15 cellular contexts compared by ENCODE assay signal in the genomic region with DNA sequence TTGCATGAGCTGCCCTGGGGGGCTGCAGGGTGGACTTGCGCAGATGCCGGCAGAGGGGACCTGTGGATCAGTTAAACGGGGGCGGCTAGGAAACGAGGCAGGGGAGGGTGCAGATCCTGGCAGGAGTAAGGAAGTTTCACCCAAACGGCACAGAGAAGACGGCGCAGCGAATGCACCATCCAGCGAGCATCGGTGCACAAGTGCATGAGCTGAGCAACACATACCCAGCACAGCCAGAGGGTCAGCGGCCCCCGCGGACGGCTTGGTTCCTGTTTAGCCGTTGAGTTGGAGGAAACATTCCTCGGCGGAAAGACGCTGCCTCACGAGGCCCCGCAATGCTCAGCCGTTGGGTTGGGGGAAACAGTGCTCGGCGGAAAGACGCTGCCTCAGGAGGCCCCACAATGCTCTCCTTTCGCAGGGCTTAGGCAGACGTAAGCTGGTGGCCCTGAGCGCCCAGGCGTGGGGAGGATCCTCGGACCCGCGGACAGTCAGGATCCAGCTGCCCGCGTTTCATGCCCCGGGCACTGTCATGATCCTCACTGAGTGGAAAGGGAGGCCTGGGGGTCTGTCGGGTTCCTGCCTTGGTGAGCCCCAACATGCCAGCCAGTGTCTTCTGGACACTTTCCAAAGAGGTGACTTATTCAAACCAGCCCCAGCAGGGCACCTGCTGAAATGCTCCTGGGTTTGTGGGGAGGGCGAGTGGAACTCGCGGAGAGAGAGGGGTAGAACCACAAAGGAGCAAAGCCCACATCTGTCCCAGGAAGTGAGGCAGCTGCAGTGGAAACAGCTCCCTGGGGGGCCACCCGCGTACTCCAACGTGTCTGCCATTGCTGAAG.
A peak's percentile ranks its signal among the peaks of the same experiment; 100 is the strongest.
DNase-seq lines count a peak whose midpoint lies in the region; ATAC-seq, FAIRE-seq and TF ChIP-seq lines count a peak whose summit lies in the region.
"Had no signal": no experiment of that assay in that cellular context is flagged by ENCODE, and none has a peak within 500 bp of the region (broad histone marks: within the 10 kb centered on the region; RNA-seq: fewer than 3 reads in every experiment).

No MANE protein-coding gene starts in this region.

- H3K27ac ChIP-seq in BLaER1 (peak overlapping the region; percentile 86), HL-60 (replicated peaks) (peak overlapping the region; percentile 48), H1 (ENCODE audit: low read depth, low read length) (no peak overlapping the region; the same call in 1 of the 2 replicates), neuronal stem cell (replicated peaks; ENCODE audit: low read length) (no peak overlapping the region)
- H3K27ac ChIP-seq: hepatocyte had no signal

- TF ChIP-seq CTCF in HL-60 (IDR thresholded peaks at IDR 0.05; ENCODE audit: insufficient read depth, low read length): no peak
- no peak for TF ChIP-seq CTCF in H1 (IDR thresholded peaks at IDR 0.05; ENCODE audit: control extremely low read depth in 1 of 3, insufficient read depth in 1 of 3, low read depth in 1 of 3, low read length in 3 of 3)

- no peaks in the 10 kb centered on the region for H3K23me2 ChIP-seq in H1 (ENCODE audit: low read depth, low read length)

- H2BK120ac ChIP-seq in H1 (replicated peaks; ENCODE audit: low read depth, low read length) (no peak overlapping the region), neuronal stem cell (ENCODE audit: low read depth, low read length) (no peak overlapping the region)

- H3K4me3 ChIP-seq in BLaER1: peak overlapping the region; percentile 58
- no peak overlapping the region for H3K4me3 ChIP-seq in HL-60 (replicated peaks; ENCODE audit: insufficient read depth, low read length)
- H3K4me3 ChIP-seq in H1 (ENCODE audit: extremely low read depth in 1 of 4, insufficient read depth in 2 of 4, low read depth in 3 of 4, low read length in 4 of 4): no peak overlapping the region
- H3K4me3 ChIP-seq in neuronal stem cell (ENCODE audit: low read length in 2 of 2): no peak overlapping the region
- H3K4me3 ChIP-seq: hepatocyte had no signal

- no peak for TF ChIP-seq RAD21 in H1 (IDR thresholded peaks at IDR 0.05 in 1 of 2, conservative IDR thresholded peaks at IDR 0.05 in 1 of 2; ENCODE audit: low read depth in 2 of 2, low read length in 2 of 2)

- H2BK5ac ChIP-seq in H1 (ENCODE audit: low read depth, low read length): no peak overlapping the region
- H2BK5ac ChIP-seq in neuronal stem cell (ENCODE audit: low read length): no peak overlapping the region

- H3K4me2 ChIP-seq in BLaER1 (peak overlapping the region; percentile 88), H1 (ENCODE audit: insufficient read depth in 1 of 2, low read depth in 2 of 2, low read length in 2 of 2) (no peak overlapping the region), neuronal stem cell (ENCODE audit: insufficient read depth, low read length, poor library complexity, severe bottlenecking) (no peak overlapping the region)
- H3K4me2 ChIP-seq: hepatocyte had no signal

- no peak overlapping the region for H3K23ac ChIP-seq in H1 (ENCODE audit: insufficient read length)
- no peak overlapping the region for H3K23ac ChIP-seq in neuronal stem cell (ENCODE audit: low read depth, low read length, poor library complexity)

- POLR2A ChIA-PET in H1 (lab: Charles Lee; ENCODE audit: partially characterized antibody): no interaction called here

- H3K4me1 ChIP-seq in BLaER1 (peaks cover 78% of the 10 kb centered on the region), H1 (replicated peaks in 1 of 4; ENCODE audit: control insufficient read depth in 3 of 4, insufficient read depth in 4 of 4, low read length in 3 of 4) (0 out of 7 replicates have a peak, but pooled peaks cover 0 to 2% (median 0%) of the 10 kb centered on the region in 4 experiments), neuronal stem cell (ENCODE audit: control insufficient read depth in 2 of 2, insufficient read depth in 1 of 2, low read depth in 1 of 2, low read length in 2 of 2) (peaks cover 0 to 3% of the 10 kb centered on the region in 2 donors)

- H2AK5ac ChIP-seq in H1 (ENCODE audit: low read depth, low read length): no peak overlapping the region
- H2AK5ac ChIP-seq in neuronal stem cell (ENCODE audit: low read depth, low read length): peak overlapping the region; percentile 14

- no peak for TF ChIP-seq EP300 in H1 (IDR thresholded peaks at IDR 0.05; ENCODE audit: borderline replicate concordance in 1 of 2, low read depth in 2 of 2, low read length in 2 of 2)

- DNase-seq in HL-60 (ENCODE audit: low read depth in 1 of 2, low spot score in 1 of 2): peak in 1 of 2 experiments; percentile 39
- DNase-seq in H1 (ENCODE audit: low read depth in 1 of 2, low spot score in 2 of 2): no peak
- DNase-seq in neuronal stem cell (ENCODE audit: low spot score): no peak
- DNase-seq: AML-193; HFFc6; kidney glomerular epithelial cell; NCI-H1092; NK-92 treated with Interleukin-12 subunit alpha and Interleukin-12 subunit beta, amount 100 ng/mL, for 24 hours had no signal

- H3K36me3 ChIP-seq in BLaER1 (peaks cover 12% of the 10 kb centered on the region), H1 (ENCODE audit: control insufficient read depth in 2 of 4, insufficient read depth in 4 of 4, low read length in 3 of 4) (no peaks in the 10 kb centered on the region), neuronal stem cell (replicated peaks in 1 of 2; ENCODE audit: control insufficient read depth in 2 of 2, insufficient read depth in 2 of 2, low read length in 2 of 2) (no peaks in the 10 kb centered on the region)

- no peaks in the 10 kb centered on the region for H3K79me2 ChIP-seq in H1 (ENCODE audit: control insufficient read depth in 1 of 2, insufficient read depth in 2 of 2, low read length in 2 of 2)
- H3K79me2 ChIP-seq: hepatocyte had no signal

- H2BK15ac ChIP-seq in H1 (ENCODE audit: low read length): no peak overlapping the region
- no peak overlapping the region for H2BK15ac ChIP-seq in neuronal stem cell (ENCODE audit: low read length)

- H3K9me3 ChIP-seq in BLaER1 (peaks cover 16% of the 10 kb centered on the region), H1 (ENCODE audit: insufficient read depth in 2 of 2, low read depth in 1 of 2, low read length in 1 of 2) (no peaks in the 10 kb centered on the region), neuronal stem cell (replicated peaks in 1 of 2; ENCODE audit: control insufficient read depth in 2 of 2, insufficient read depth in 1 of 2, low read depth in 1 of 2, low read length in 2 of 2) (no peaks in the 10 kb centered on the region)

- no peak overlapping the region for H2BK20ac ChIP-seq in H1 (ENCODE audit: low read length)

- no peak for FAIRE-seq in H1 (lab: Jason Lieb, UNC)
- FAIRE-seq: astrocyte had no signal

- TF ChIP-seq POLR2A in H1 (IDR thresholded peaks at IDR 0.05; ENCODE audit: control extremely low read depth in 1 of 2, low read depth in 2 of 2, low read length in 2 of 2): no peak

- H3K9ac ChIP-seq in BLaER1 (peak overlapping the region; percentile 68), H1 (replicated peaks in 1 of 4; ENCODE audit: extremely low read depth in 1 of 4, low read depth in 3 of 4, low read length in 3 of 4) (no peak overlapping the region), neuronal stem cell (ENCODE audit: low read depth, low read length, poor library complexity) (no peak overlapping the region)

- WGBS in H1 (ENCODE audit: extremely low coverage in 1 of 2, insufficient coverage in 1 of 2, insufficient read length in 1 of 2, insufficient replicate concordance in 2 of 2, low coverage in 1 of 2, low lambda C conversion rate in 2 of 2, missing lambda C conversion rate in 1 of 2), 2 experiments: 89% methylated on average over 39 of the region's 42 CpGs; no CpG with 5 or more reads in 1 of the 2 experiments
- no CpG with 5 or more reads among the region's 42 CpGs for WGBS in neuronal stem cell (ENCODE audit: extremely low coverage in 2 of 2, insufficient read length in 2 of 2, insufficient replicate concordance in 1 of 2), 2 donors

- H4K20me1 ChIP-seq in BLaER1 (no peaks in the 10 kb centered on the region), H1 (replicated peaks in 1 of 2; ENCODE audit: control insufficient read depth in 1 of 2, insufficient read depth in 2 of 2, low read length in 2 of 2) (no peaks in the 10 kb centered on the region)

- no peak overlapping the region for H4K5ac ChIP-seq in H1 (ENCODE audit: insufficient read length, low read depth, low read length)

- CTCF ChIA-PET in H1 (lab: Charles Lee; ENCODE audit: partially characterized antibody): no interaction called here

- H3K18ac ChIP-seq in H1 (ENCODE audit: extremely low read depth, low read length) (no peak overlapping the region), neuronal stem cell (ENCODE audit: low read length) (no peak overlapping the region)

- no peaks in the 10 kb centered on the region for H3K79me1 ChIP-seq in H1 (ENCODE audit: low read depth, low read length)
- no peaks in the 10 kb centered on the region for H3K79me1 ChIP-seq in neuronal stem cell (ENCODE audit: low read depth, low read length)

- no peaks in the 10 kb centered on the region for H3K27me3 ChIP-seq in BLaER1
- H3K27me3 ChIP-seq in HL-60 (ENCODE audit: insufficient read depth, poor library complexity, severe bottlenecking): no peaks in the 10 kb centered on the region
- peaks cover 0 to 4% (median 0%) of the 10 kb centered on the region in 4 experiments; a peak in 2 of 7 replicates for H3K27me3 ChIP-seq in H1 (replicated peaks in 1 of 4; ENCODE audit: control insufficient read depth in 3 of 4, extremely low read depth in 1 of 4, insufficient read depth in 3 of 4, low read length in 3 of 4)
- H3K27me3 ChIP-seq in neuronal stem cell (ENCODE audit: control insufficient read depth in 3 of 3, insufficient read depth in 3 of 3, low read depth in 1 of 3, low read length in 3 of 3): no peaks in the 10 kb centered on the region
- H3K27me3 ChIP-seq: hepatocyte had no signal

- H3K14ac ChIP-seq in H1 (ENCODE audit: insufficient read length) (no peak overlapping the region), neuronal stem cell (ENCODE audit: low read length) (no peak overlapping the region)

- ATAC-seq in HG03159 (IDR thresholded peaks at IDR 0.05; ENCODE audit: unreplicated experiment) (no peak), GM21723 (IDR thresholded peaks at IDR 0.05; ENCODE audit: unreplicated experiment) (no peak), HG03025 (IDR thresholded peaks at IDR 0.05; ENCODE audit: low FRiP score, unreplicated experiment) (no peak)
- ATAC-seq: stimulated activated naive CD8-positive, alpha-beta T cell treated with anti-CD3 and anti-CD28 coated beads, Interleukin-15, amount 100 ng/mL, for 72 hours had no signal

- H4K91ac ChIP-seq in H1 (replicated peaks; ENCODE audit: insufficient read length, low read length) (no peak overlapping the region), neuronal stem cell (ENCODE audit: low read depth, low read length, poor library complexity) (no peak overlapping the region)

- H4K8ac ChIP-seq in H1 (ENCODE audit: extremely low read depth, insufficient read depth, low read length) (peak overlapping the region; percentile 80; the same call in 1 of the 2 replicates), neuronal stem cell (ENCODE audit: low read depth, low read length) (peak overlapping the region; percentile 66)

- H3K56ac ChIP-seq in H1 (replicated peaks; ENCODE audit: insufficient read length, low read depth, low read length): no peak overlapping the region

- H2BK12ac ChIP-seq in H1 (ENCODE audit: low read depth, low read length) (no peak overlapping the region), neuronal stem cell (ENCODE audit: low read length) (no peak overlapping the region)

- no peak overlapping the region for H3K4ac ChIP-seq in H1 (replicated peaks; ENCODE audit: insufficient read length, low read depth, low read length)
- no peak overlapping the region for H3K4ac ChIP-seq in neuronal stem cell (ENCODE audit: low read length)

- no peak overlapping the region for H2AFZ ChIP-seq in H1 (ENCODE audit: low read length)
- no peak overlapping the region for H2AFZ ChIP-seq in neuronal stem cell (ENCODE audit: low read length)
- H2AFZ ChIP-seq: hepatocyte had no signal

Comparison
In these comparisons a context has a peak if more than half of its experiments do, and no peak if none do; other contexts are left out.
1. H3K27ac ChIP-seq: peak in BLaER1 (single experiment) and HL-60 (single experiment); none in H1 (single experiment) and neuronal stem cell (single experiment).